9 cellular contexts compared by ENCODE assay signal in genomic region chrX:118117069-118117405, GRCh38. TPM values are rescaled to one million over a fixed set of nuclear protein-coding genes. Genes with fewer than 3 reads are reported as not detected.
DNase-seq lines count a peak whose midpoint lies in the region; ATAC-seq, FAIRE-seq and TF ChIP-seq lines count a peak whose summit lies in the region.
"Had no signal": no experiment of that assay in that cellular context is flagged by ENCODE, and none has a peak within 500 bp of the region (broad histone marks: within the 10 kb centered on the region; RNA-seq: fewer than 3 reads in every experiment).

No MANE protein-coding gene starts in this region.

- peak overlapping the region; percentile 22 for H3K27ac ChIP-seq in caudate nucleus (ENCODE audit: low read depth, low read length)

- POLR2A ChIA-PET in BJ (lab: Charles Lee) = no interaction called here

- H3K27me3 ChIP-seq in BJ (ENCODE audit: control insufficient read depth, insufficient read depth, low read length) (no peaks in the 10 kb centered on the region), mononuclear cell (ENCODE audit: insufficient read depth, low read length) (no peaks in the 10 kb centered on the region)

- DNase-seq in BJ (ENCODE audit: low read depth) (no peak), caudate nucleus (lab: John Stamatoyannopoulos, UW) (peak in 6 of 61 donors; percentile 1 to 41 (median 22)), putamen (ENCODE audit: low spot score) (no peak), GM10266 (ENCODE audit: extremely low spot score) (no peak), NCI-H1092 (lab: John Stamatoyannopoulos, UW) (no peak), urothelium cell line (ENCODE audit: low spot score) (no peak)

- FAIRE-seq in urothelium cell line (lab: Jason Lieb, UNC) = no peak
- FAIRE-seq: endometrium had no signal

- TF ChIP-seq CTCF in BJ (IDR thresholded peaks at IDR 0.05; ENCODE audit: insufficient read depth, low read depth, low read length) = no peak
- TF ChIP-seq CTCF in GM10266 (IDR thresholded peaks at IDR 0.05; ENCODE audit: control insufficient read depth, insufficient read depth, low read depth, missing control alignments) = no peak

- no peaks in the 10 kb centered on the region for H3K4me1 ChIP-seq in mononuclear cell (ENCODE audit: insufficient read depth, low read length)

- peak; percentile 35 for ATAC-seq in HG03066 (IDR thresholded peaks at IDR 0.05; ENCODE audit: low read depth, unreplicated experiment)

- H3K4me3 ChIP-seq in BJ (ENCODE audit: low read depth, low read length) = peak overlapping the region; percentile 48
- peak overlapping the region; percentile 39 for H3K4me3 ChIP-seq in mononuclear cell (ENCODE audit: low read length)

- CTCF ChIA-PET in BJ (lab: Yijun Ruan, JAX) = interaction anchor here (1.6 kb wide), 1 partner anchor 10 kb away, joined by 4 read pairs; no protein-coding TSS in a partner anchor

- H3K36me3 ChIP-seq in BJ (ENCODE audit: control insufficient read depth, insufficient read depth, low read length) = no peaks in the 10 kb centered on the region

- H3K9me3 ChIP-seq in mononuclear cell (ENCODE audit: low read depth, low read length) = no peaks in the 10 kb centered on the region

RNA-seq across cellular contexts. Expression of gene KLHL13, which starts 0.4 kb away (rescaled TPM):
- 1.0 and 1.2 TPM in 2 replicates for polyA plus RNA-seq in BJ (2011; rRNA removed)
- 0.76 and 0.87 TPM in 2 replicates for polyA minus RNA-seq in BJ (2011; rRNA and poly(A)+ RNA removed)
- 0.63 TPM for total RNA-seq in mononuclear cell
